ENCODE assay signal across 22 cellular contexts in the genomic region with DNA sequence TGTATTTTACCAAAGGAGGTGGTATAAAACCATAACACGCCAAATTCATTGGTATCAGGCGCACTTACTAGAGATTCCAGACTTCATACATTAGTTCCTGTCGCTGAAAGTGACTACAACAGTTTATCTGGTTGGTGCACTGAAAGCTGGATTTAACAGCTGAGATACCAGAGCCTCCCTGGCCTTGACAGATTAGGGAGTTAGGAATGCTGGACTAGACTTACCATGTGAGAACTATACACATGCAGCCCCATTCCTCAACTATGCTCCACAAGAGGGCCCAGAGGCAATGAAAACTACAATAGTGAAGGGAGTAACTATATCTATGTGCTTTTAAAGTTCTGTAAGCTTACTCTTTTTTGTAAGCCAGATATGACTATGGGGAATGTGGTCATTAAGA.
"Had no signal": no experiment of that assay in that cellular context is flagged by ENCODE, and none has a peak within 500 bp of the region (broad histone marks: within the 10 kb centered on the region; RNA-seq: fewer than 3 reads in every experiment).

No MANE protein-coding gene starts in this region.

- DNase-seq: activated CD4-positive, alpha-beta T cell treated with anti-CD3 and anti-CD28 coated beads for 48 hours; activated CD4-positive, CD25-positive, alpha-beta regulatory T cell; activated CD8-positive, alpha-beta memory T cell treated with anti-CD3 and anti-CD28 coated beads, Interleukin-2, amount 50 U/mL, for 48 hours; activated CD8-positive, alpha-beta T cell treated with anti-CD3 and anti-CD28 coated beads, Interleukin-2, amount 10 ng/mL, durations not matched to agents 7 days and 5 days; activated effector memory CD4-positive, alpha-beta T cell treated with Interleukin-2 at 50 U/mL for 16 hours; activated naive CD4-positive, alpha-beta T cell treated with anti-CD3 and anti-CD28 coated beads, Interleukin-2, amount 10 ng/mL, durations not matched to agents 7 days and 5 days; activated T-cell treated with anti-CD3 and anti-CD28 coated beads, Interleukin-2, amount 50 U/mL, for 48 hours; cerebellar nuclear complex; cortex of kidney; ovary; psoas muscle; right cardiac atrium; small intestine; stimulated activated CD4-positive, alpha-beta T cell treated with anti-CD3 and anti-CD28 coated beads, Interleukin-15, amount 100 ng/mL, for 24 hours; stimulated activated CD4-positive, alpha-beta T cell treated with anti-CD3 and anti-CD28 coated beads, Interleukin-2, amount 100 ng/mL, for 48 hours; stimulated activated naive CD8-positive, alpha-beta T cell treated with anti-CD3 and anti-CD28 coated beads, Interleukin-15, amount 100 ng/mL, for 72 hours; transverse colon had no signal

- ATAC-seq: activated CD8-positive, alpha-beta T cell treated with anti-CD3 and anti-CD28 coated beads, Interleukin-2, amount 10 ng/mL, durations not matched to agents 7 days and 5 days; left lobe of liver; psoas muscle; right cardiac atrium; stimulated activated naive CD8-positive, alpha-beta T cell treated with anti-CD3 and anti-CD28 coated beads, Interleukin-15, amount 100 ng/mL, for 72 hours had no signal

- FAIRE-seq: islet of Langerhans, small intestine had no signal

- H3K36me3 ChIP-seq: ascending aorta, ovary, transverse colon had no signal

- H3K4me3 ChIP-seq: ascending aorta, esophagus muscularis mucosa, ovary, psoas muscle, suprapubic skin, transverse colon had no signal

- H3K27me3 ChIP-seq: ascending aorta, esophagus muscularis mucosa, ovary, suprapubic skin, transverse colon had no signal

- H3K4me1 ChIP-seq: ascending aorta, esophagus muscularis mucosa, psoas muscle, suprapubic skin, transverse colon had no signal

- H3K9me3 ChIP-seq: ascending aorta, ovary, psoas muscle, suprapubic skin, transverse colon had no signal

- H3K27ac ChIP-seq: ascending aorta, esophagus muscularis mucosa, ovary, psoas muscle, suprapubic skin, transverse colon had no signal
